ENCODE assay signal across 8 cellular contexts in genomic region chr1:247797518-247797917, GRCh38. TPM values are rescaled to one million over a fixed set of nuclear protein-coding genes. Genes with fewer than 3 reads are reported as not detected.
"Had no signal": no experiment of that assay in that cellular context is flagged by ENCODE, and none has a peak within 500 bp of the region (broad histone marks: within the 10 kb centered on the region; RNA-seq: fewer than 3 reads in every experiment).

No MANE protein-coding gene starts in this region.

- H3K27ac ChIP-seq: HL-60 had no signal

- DNase-seq: IMR-90, KBM-7, KG1 had no signal

- ATAC-seq: HepG2, K562 had no signal

- H3K4me3 ChIP-seq: K562 had no signal

RNA-seq across cellular contexts. Expression of gene OR14A16, which starts 26.4 kb away (rescaled TPM):
- total RNA-seq: HepG2, HT-29, HT1080, IMR-90, K562 had no signal

RNA-seq across cellular contexts. Expression of gene OR1C1, which starts 37.2 kb away (rescaled TPM):
- total RNA-seq: HepG2, HT-29, HT1080, IMR-90, K562 had no signal

RNA-seq across cellular contexts. Expression of gene OR11L1, which starts 44.2 kb away (rescaled TPM):
- total RNA-seq: HepG2, HT-29, HT1080, IMR-90, K562 had no signal

RNA-seq across cellular contexts. Expression of gene OR14A2, which starts 49.6 kb away (rescaled TPM):
- total RNA-seq: HepG2, HT-29, HT1080, IMR-90, K562 had no signal

RNA-seq across cellular contexts. Expression of gene OR14K1, which starts 59.1 kb away (rescaled TPM):
- total RNA-seq: HepG2, HT-29, HT1080, IMR-90, K562 had no signal
